22 cellular contexts compared by ENCODE assay signal in genomic region chr18:77254711-77255110, GRCh38.
DNase-seq lines count a peak whose midpoint lies in the region; ATAC-seq and TF ChIP-seq lines count a peak whose summit lies in the region.
"Had no signal": no experiment of that assay in that cellular context is flagged by ENCODE, and none has a peak within 500 bp of the region (broad histone marks: within the 10 kb centered on the region; RNA-seq: fewer than 3 reads in every experiment).

No MANE protein-coding gene starts in this region.

- ATAC-seq in HG03378 (IDR thresholded peaks at IDR 0.05; ENCODE audit: unreplicated experiment) (no peak), HG03520 (IDR thresholded peaks at IDR 0.05; ENCODE audit: unreplicated experiment) (no peak)
- ATAC-seq: activated CD8-positive, alpha-beta T cell treated with anti-CD3 and anti-CD28 coated beads for 36 hours had no signal

- no peak overlapping the region for H3K4me3 ChIP-seq in epithelial cell of esophagus (ENCODE audit: low read length)
- H3K4me3 ChIP-seq: BLaER1 treated with 17β-estradiol and CSF1 and Interleukin-3, amounts not matched to agents 10 nM and 100 nM; lung; SJSA1 had no signal

- TF ChIP-seq CTCF in epithelial cell of esophagus (IDR thresholded peaks at IDR 0.05; ENCODE audit: insufficient read depth, low read depth, low read length, missing control alignments) = no peak

- DNase-seq in COLO668 (lab: John Stamatoyannopoulos, UW; ENCODE audit: unreplicated experiment) (peak; percentile 72), NCI-H1105 treated with DMSO at 0.1 percent for 48 hours (lab: John Stamatoyannopoulos, UW) (peak; percentile 32), NCI-H748 (lab: John Stamatoyannopoulos, UW; ENCODE audit: unreplicated experiment) (peak; percentile 62), epithelial cell of esophagus (ENCODE audit: low read depth) (peak; percentile 41), SW 1271 (lab: John Stamatoyannopoulos, UW) (no peak)
- no peak for DNase-seq in activated CD4-positive, alpha-beta T cell treated with anti-CD3 and anti-CD28 coated beads for 4 hours
- DNase-seq: activated CD8-positive, alpha-beta T cell treated with anti-CD3 and anti-CD28 coated beads for 36 hours; activated naive CD4-positive, alpha-beta T cell treated with anti-CD3 and anti-CD28 coated beads, Interleukin-2, amount 50 U/mL, for 16 hours; activated T-cell treated with anti-CD3 and anti-CD28 coated beads, Interleukin-2, amount 50 U/mL, for 24 hours; DMS79; Karpas-422; NCI-H1048; occipital lobe; stimulated activated CD4-positive, alpha-beta T cell treated with anti-CD3 and anti-CD28 coated beads, Interleukin-12 subunit alpha, Interleukin-12 subunit beta, amount 100 ng/mL, for 4 hours; stimulated activated CD8-positive, alpha-beta memory T cell treated with anti-CD3 and anti-CD28 coated beads, Interleukin-4, amount 100 ng/mL, for 48 hours; T-helper 2 cell; WERI-Rb-1 had no signal

Comparison
In these comparisons a context has a peak if more than half of its experiments do, and no peak if none do; other contexts are left out.
1. DNase-seq: peak in COLO668 (single experiment), NCI-H1105 treated with DMSO at 0.1 percent for 48 hours (single experiment), NCI-H748 (single experiment) and epithelial cell of esophagus (single experiment); none in activated CD4-positive, alpha-beta T cell treated with anti-CD3 and anti-CD28 coated beads for 4 hours (0 of 2) and SW 1271 (0 of 2).